ENCODE assay signal across 12 cellular contexts in the genomic region with DNA sequence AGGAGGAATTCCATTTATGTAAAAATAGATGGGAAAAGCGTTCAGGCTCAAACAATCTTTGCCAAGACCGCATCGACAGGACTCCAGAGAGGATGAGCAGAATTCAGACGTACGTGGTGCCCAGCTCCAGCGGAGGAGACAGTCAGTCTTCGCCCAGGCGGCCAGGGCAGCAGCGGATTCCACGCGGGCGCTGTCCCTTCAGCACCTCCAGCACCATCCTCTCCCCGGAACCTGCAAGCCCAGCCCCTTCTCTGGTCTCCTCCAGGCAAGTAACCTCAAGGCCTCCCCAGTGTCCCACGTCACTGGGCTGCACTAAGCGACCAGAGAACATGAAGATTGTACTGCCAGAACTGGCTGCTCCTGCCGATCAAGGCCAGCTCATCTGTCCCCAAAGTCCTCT. TPM values are rescaled to one million over a fixed set of nuclear protein-coding genes. Genes with fewer than 3 reads are reported as not detected.
DNase-seq lines count a peak whose midpoint lies in the region; TF ChIP-seq lines count a peak whose summit lies in the region.
"Had no signal": no experiment of that assay in that cellular context is flagged by ENCODE, and none has a peak within 500 bp of the region (broad histone marks: within the 10 kb centered on the region; RNA-seq: fewer than 3 reads in every experiment).

No MANE protein-coding gene starts in this region.

- H3K4me1 ChIP-seq in BLaER1 (peaks cover 56% of the 10 kb centered on the region), tibial artery (peaks cover 0 to 13% (median 9%) of the 10 kb centered on the region in 4 donors)

- peaks cover 72% of the 10 kb centered on the region for H4K20me1 ChIP-seq in BLaER1

- no peaks in the 10 kb centered on the region for H3K9me3 ChIP-seq in BLaER1
- no peaks in the 10 kb centered on the region for H3K9me3 ChIP-seq in tibial artery
- H3K9me3 ChIP-seq: prostate gland had no signal

- DNase-seq in H7, result peak; percentile 95
- peak; percentile 34 for DNase-seq in amniotic epithelial cell (ENCODE audit: low read depth)
- DNase-seq in kidney glomerular epithelial cell (lab: John Stamatoyannopoulos, UW), result peak; percentile 10
- no peak for DNase-seq in H4 (ENCODE audit: low spot score)
- DNase-seq in tibial artery, result no peak
- no peak for DNase-seq in cerebellum (ENCODE audit: low spot score)
- no peak for DNase-seq in NOMO-1 treated with DMSO at 0.1 percent for 48 hours (lab: John Stamatoyannopoulos, UW; ENCODE audit: unreplicated experiment)
- DNase-seq: activated T-cell treated with anti-CD3 and anti-CD28 coated beads, Interleukin-2, amount 50 U/mL, for 72 hours; effector CD8-positive, alpha-beta T cell; immature natural killer cell had no signal

- H3K4me3 ChIP-seq in BLaER1 (no peak overlapping the region), H7 (ENCODE audit: insufficient read depth, low read depth, low read length) (no peak overlapping the region), tibial artery (no peak overlapping the region)
- H3K4me3 ChIP-seq: prostate gland had no signal

- no peaks in the 10 kb centered on the region for H3K36me3 ChIP-seq in BLaER1
- no peaks in the 10 kb centered on the region for H3K36me3 ChIP-seq in H7 (replicated peaks; ENCODE audit: control insufficient read depth, insufficient read depth, low read length)
- H3K36me3 ChIP-seq in tibial artery, result no peaks in the 10 kb centered on the region
- H3K36me3 ChIP-seq: prostate gland had no signal

- intact Hi-C loops in tibial artery (cut with DNase I; ENCODE audit: low total_unique reads), result no loop called here

- peak overlapping the region; percentile 90 for H3K4me2 ChIP-seq in BLaER1

- H3K27me3 ChIP-seq in BLaER1 (peaks cover 89% of the 10 kb centered on the region), H7 (ENCODE audit: control insufficient read depth, insufficient read depth, low read length) (peaks cover 9% of the 10 kb centered on the region), tibial artery (peaks cover 0 to 94% of the 10 kb centered on the region in 2 donors)

- H3K27ac ChIP-seq in BLaER1, result no peak overlapping the region
- H3K27ac ChIP-seq in tibial artery, result no peak overlapping the region
- H3K27ac ChIP-seq: prostate gland had no signal

- H3K9ac ChIP-seq in BLaER1, result no peak overlapping the region

- no peak for TF ChIP-seq CTCF in tibial artery (IDR thresholded peaks at IDR 0.05)

RNA-seq across cellular contexts. Expression of gene KCNQ2, which starts 2.8 kb away (rescaled TPM):
- 92.6 and 129 TPM in 2 replicates for total RNA-seq in H7 (2014; rRNA removed; shearing (Covaris generic))
- 3.4 and 6.6 TPM in 2 replicates for total RNA-seq in H4 (2014; rRNA removed; shearing (Covaris generic))
- 116 TPM for total RNA-seq in cerebellum

RNA-seq across cellular contexts. Expression of gene EEF1A2, which starts 23.7 kb away (rescaled TPM):
- 30.7 and 37.1 TPM in 2 replicates for total RNA-seq in H7 (2014; rRNA removed; shearing (Covaris generic))
- 181 and 233 TPM in 2 replicates for total RNA-seq in H4 (2014; rRNA removed; shearing (Covaris generic))
- total RNA-seq in cerebellum, result 78.4 TPM

RNA-seq across cellular contexts. Expression of gene PPDPF, which starts 45.4 kb away (rescaled TPM):
- 79.7 and 94.2 TPM in 2 replicates for total RNA-seq in H7 (2014; rRNA removed; shearing (Covaris generic))
- 93.2 and 126 TPM in 2 replicates for total RNA-seq in H4 (2014; rRNA removed; shearing (Covaris generic))
- total RNA-seq in cerebellum, result 48.6 TPM

Comparison
In these comparisons a context has a peak if more than half of its experiments do, and no peak if none do; other contexts are left out.
1. DNase-seq: peak in H7 (single experiment), amniotic epithelial cell (single experiment) and kidney glomerular epithelial cell (single experiment); none in H4 (single experiment), tibial artery (0 of 2), cerebellum (single experiment) and NOMO-1 treated with DMSO at 0.1 percent for 48 hours (single experiment).
2. RNA of gene KCNQ2, which starts 2.8 kb away (total RNA-seq): 92.6 to 129 TPM in H7 and 116 TPM in cerebellum (single experiment); 3.4 to 6.6 TPM in H4; every median in the first group is over 10 times any median in the second.